In genomic region chr19:1863638-1864479, GRCh38 we compare ENCODE assay signal across 8 cellular contexts. TPM values are rescaled to one million over a fixed set of nuclear protein-coding genes. Genes with fewer than 3 reads are reported as not detected.
DNase-seq lines count a peak whose midpoint lies in the region; ATAC-seq and TF ChIP-seq lines count a peak whose summit lies in the region.

No MANE protein-coding gene starts in this region.

- POLR2A ChIA-PET in activated CD8-positive, alpha-beta T cell treated with anti-CD3 and anti-CD28 coated beads for 36 hours (lab: Charles Lee): interaction anchor here (1.1 to 4.0 kb wide), 4 partner anchors 8 to 33 kb away, joined by 4 to 39 read pairs (median 4); no protein-coding TSS in a partner anchor

- H3K27ac ChIP-seq in C4-2B: peak overlapping the region; percentile 92

- DNase-seq in NCI-H774 (lab: John Stamatoyannopoulos, UW): peak; percentile 97
- DNase-seq in activated CD8-positive, alpha-beta T cell treated with anti-CD3 and anti-CD28 coated beads for 36 hours: peak; percentile 95
- DNase-seq in ecto neural progenitor cell (ENCODE audit: low spot score): peak; percentile 97
- peak; percentile 94 for DNase-seq in medulla oblongata (ENCODE audit: extremely low spot score)
- peak; percentile 90 to 92 (median 91) for DNase-seq in stimulated activated CD4-positive, alpha-beta T cell treated with anti-CD3 and anti-CD28 coated beads, TNF-alpha, amount 100 ng/mL, for 4 hours (ENCODE audit: low read depth in 3 of 3)

- CTCF ChIA-PET in activated CD8-positive, alpha-beta T cell treated with anti-CD3 and anti-CD28 coated beads for 36 hours (lab: Charles Lee): interaction anchor here (0.6 to 1.6 kb wide), 10 partner anchors 8 to 231 kb away, joined by 3 to 7 read pairs (median 3); no protein-coding TSS in a partner anchor

- intact Hi-C loops in activated CD8-positive, alpha-beta T cell treated with anti-CD3 and anti-CD28 coated beads for 36 hours (cut with micrococcal nuclease): no loop called here

- no peaks in the 10 kb centered on the region for H3K9me3 Mint-ChIP-seq in activated CD8-positive, alpha-beta T cell treated with anti-CD3 and anti-CD28 coated beads for 36 hours

- peaks cover 13% of the 10 kb centered on the region for H3K36me3 Mint-ChIP-seq in activated CD8-positive, alpha-beta T cell treated with anti-CD3 and anti-CD28 coated beads for 36 hours (ENCODE audit: low read depth)

- peaks cover 32% of the 10 kb centered on the region for H3K4me1 Mint-ChIP-seq in activated CD8-positive, alpha-beta T cell treated with anti-CD3 and anti-CD28 coated beads for 36 hours (ENCODE audit: low read depth)

- H3K27me3 Mint-ChIP-seq in activated CD8-positive, alpha-beta T cell treated with anti-CD3 and anti-CD28 coated beads for 36 hours: no peaks in the 10 kb centered on the region

- H3K27ac Mint-ChIP-seq in activated CD8-positive, alpha-beta T cell treated with anti-CD3 and anti-CD28 coated beads for 36 hours: peak overlapping the region; percentile 82

- TF ChIP-seq CTCF in C4-2B (conservative IDR thresholded peaks at IDR 0.05): no peak
- no peak for TF ChIP-seq CTCF in activated CD8-positive, alpha-beta T cell treated with anti-CD3 and anti-CD28 coated beads for 36 hours (IDR thresholded peaks at IDR 0.05)

- ATAC-seq in GM19372 (IDR thresholded peaks at IDR 0.05; ENCODE audit: low read depth, unreplicated experiment): peak; percentile 54
- peak; percentile 55 for ATAC-seq in HG03520 (IDR thresholded peaks at IDR 0.05; ENCODE audit: unreplicated experiment)
- peak; percentile 80 for ATAC-seq in activated CD8-positive, alpha-beta T cell treated with anti-CD3 and anti-CD28 coated beads for 36 hours

- H3K4me3 Mint-ChIP-seq in activated CD8-positive, alpha-beta T cell treated with anti-CD3 and anti-CD28 coated beads for 36 hours: peak overlapping the region; percentile 76

RNA-seq across cellular contexts. Expression of gene KLF16, which starts 0.5 kb away (rescaled TPM):
- total RNA-seq in activated CD8-positive, alpha-beta T cell treated with anti-CD3 and anti-CD28 coated beads for 36 hours: 10 to 100 TPM; 25.6 to 27.7 TPM

RNA-seq across cellular contexts. Expression of gene REXO1, which starts 15.6 kb away (rescaled TPM):
- 10 to 100 TPM; 43.4 to 46.8 TPM for total RNA-seq in activated CD8-positive, alpha-beta T cell treated with anti-CD3 and anti-CD28 coated beads for 36 hours

RNA-seq across cellular contexts. Expression of gene ABHD17A, which starts 21.4 kb away (rescaled TPM):
- total RNA-seq in activated CD8-positive, alpha-beta T cell treated with anti-CD3 and anti-CD28 coated beads for 36 hours: 100 to 1,000 TPM; 112 to 113 TPM

RNA-seq across cellular contexts. Expression of gene ADAT3, which starts 41.3 kb away (rescaled TPM):
- total RNA-seq in activated CD8-positive, alpha-beta T cell treated with anti-CD3 and anti-CD28 coated beads for 36 hours: 1 to 10 TPM; 5.3 to 6.7 TPM

RNA-seq across cellular contexts. Expression of gene SCAMP4, which starts 41.3 kb away (rescaled TPM):
- total RNA-seq in activated CD8-positive, alpha-beta T cell treated with anti-CD3 and anti-CD28 coated beads for 36 hours: 10 to 100 TPM; 23.1 to 25.1 TPM

Comparison
In these comparisons a context has a peak if more than half of its experiments do, and no peak if none do; other contexts are left out.
1. Peak in every context shown above with its lines: DNase-seq, ATAC-seq and H3K27ac ChIP-seq.